ENCODE assay signal across 1 cellular context in genomic region chr6:31308050-31308844, GRCh38.
A peak's percentile ranks its signal among the peaks of the same experiment; 100 is the strongest.
TF ChIP-seq lines count a peak whose summit lies in the region.

No MANE protein-coding gene starts in this region.

TF ChIP-seq in H1, 55 proteins besides CTCF, POLR2A, EP300 and RAD21:
- TF ChIP-seq TAF1 (IDR thresholded peaks at IDR 0.05; ENCODE audit: low read depth, low read length) (0 out of 2 replicates have a peak, but pooled peaks have one; percentile 19), TEAD4 (IDR thresholded peaks at IDR 0.05; ENCODE audit: low read depth, low read length) (no peak), SP2 (IDR thresholded peaks at IDR 0.05; ENCODE audit: low read length) (peak; percentile 37; the same call in 1 of the 2 replicates), ATF3 (IDR thresholded peaks at IDR 0.05; ENCODE audit: insufficient read depth, low read depth, low read length) (no peak), E2F6 (IDR thresholded peaks at IDR 0.05) (peak; percentile 55), TBP (IDR thresholded peaks at IDR 0.05; ENCODE audit: low read depth, low read length) (no peak), NRF1 (IDR thresholded peaks at IDR 0.05; ENCODE audit: low read depth, low read length) (no peak), RNF2 (IDR thresholded peaks at IDR 0.05; ENCODE audit: borderline replicate concordance, low read depth, low read length, missing control alignments, poor library complexity, severe bottlenecking) (no peak), SRF (IDR thresholded peaks at IDR 0.05; ENCODE audit: low read depth, low read length) (no peak), CREB1 (IDR thresholded peaks at IDR 0.05) (no peak), TCF12 (IDR thresholded peaks at IDR 0.05; ENCODE audit: low read depth, low read length) (no peak), BRCA1 (IDR thresholded peaks at IDR 0.05; ENCODE audit: low read depth, low read length) (no peak), YY1 (IDR thresholded peaks at IDR 0.05; ENCODE audit: low read depth, low read length) (peak; percentile 77), MAFK (IDR thresholded peaks at IDR 0.05; ENCODE audit: low read depth, low read length) (no peak), KDM4A (IDR thresholded peaks at IDR 0.05; ENCODE audit: low read depth, low read length, severe bottlenecking) (peak; percentile 93), RFX5 (IDR thresholded peaks at IDR 0.05; ENCODE audit: borderline replicate concordance, low read depth, low read length) (no peak), SUZ12 (IDR thresholded peaks at IDR 0.05; ENCODE audit: low read length) (no peak), ZNF274 (IDR thresholded peaks at IDR 0.05; ENCODE audit: borderline replicate concordance, extremely low read depth, low read length) (no peak), POLR2AphosphoS5 (IDR thresholded peaks at IDR 0.05; ENCODE audit: low read depth, low read length) (no peak), CBX8 (IDR thresholded peaks at IDR 0.05; ENCODE audit: borderline replicate concordance, low read depth, low read length) (no peak), EGR1 (IDR thresholded peaks at IDR 0.05; ENCODE audit: borderline replicate concordance, low read depth, low read length) (no peak), RBBP5 (IDR thresholded peaks at IDR 0.05; ENCODE audit: borderline replicate concordance, low read depth, low read length) (no peak), POU5F1 (IDR thresholded peaks at IDR 0.05; ENCODE audit: low read depth, low read length) (no peak), MAX (IDR thresholded peaks at IDR 0.05) (no peak), GABPA (IDR thresholded peaks at IDR 0.05; ENCODE audit: borderline replicate concordance, insufficient read depth, low read length) (no peak), SAP30 (IDR thresholded peaks at IDR 0.05; ENCODE audit: insufficient read depth, insufficient replicate concordance, low read length) (no peak), HDAC2 (IDR thresholded peaks at IDR 0.05; ENCODE audit: borderline replicate concordance in 1 of 2, low read depth in 2 of 2, low read length in 2 of 2) (no peak), CHD2 (IDR thresholded peaks at IDR 0.05; ENCODE audit: low read length) (peak; percentile 51; the same call in 1 of the 2 replicates), CHD7 (IDR thresholded peaks at IDR 0.05; ENCODE audit: insufficient replicate concordance, low read length) (no peak), JUN (IDR thresholded peaks at IDR 0.05; ENCODE audit: low read depth, low read length) (no peak), TAF7 (optimal IDR thresholded peaks at IDR 0.05; ENCODE audit: borderline replicate concordance, low read depth, low read length) (no peak), HDAC6 (IDR thresholded peaks at IDR 0.05; ENCODE audit: low read depth, low read length) (no peak), KDM5A (IDR thresholded peaks at IDR 0.05; ENCODE audit: low read length) (no peak), CBX5 (IDR thresholded peaks at IDR 0.05; ENCODE audit: low read depth, low read length) (no peak), BACH1 (IDR thresholded peaks at IDR 0.05; ENCODE audit: low read length) (no peak), RXRA (IDR thresholded peaks at IDR 0.05; ENCODE audit: insufficient read depth, low read depth, low read length) (no peak), FOSL1 (IDR thresholded peaks at IDR 0.05; ENCODE audit: insufficient read depth, low read depth, low read length) (no peak), KDM1A (IDR thresholded peaks at IDR 0.05; ENCODE audit: borderline replicate concordance, low read length) (no peak), NANOG (IDR thresholded peaks at IDR 0.05; ENCODE audit: insufficient read depth, low read depth, low read length, poor library complexity, severe bottlenecking) (no peak), CTBP2 (IDR thresholded peaks at IDR 0.05; ENCODE audit: borderline replicate concordance, insufficient read depth, insufficient read length, low read length) (no peak), EZH2 (IDR thresholded peaks at IDR 0.05; ENCODE audit: low read depth, low read length, severe bottlenecking) (no peak), CEBPB (IDR thresholded peaks at IDR 0.05; ENCODE audit: low read depth, low read length) (no peak), SIN3A (conservative IDR thresholded peaks at IDR 0.05 in 1 of 2, IDR thresholded peaks at IDR 0.05 in 1 of 2; ENCODE audit: low read depth in 1 of 2, low read length in 2 of 2) (no peak; a peak in 1 of 4 replicates), SIRT6 (IDR thresholded peaks at IDR 0.05; ENCODE audit: low read length) (no peak), PHF8 (conservative IDR thresholded peaks at IDR 0.05; ENCODE audit: low read depth, low read length) (0 out of 2 replicates have a peak, but pooled peaks have one; percentile 32), CHD1 (IDR thresholded peaks at IDR 0.05; ENCODE audit: low read depth, low read length) (no peak), ATF2 (IDR thresholded peaks at IDR 0.05; ENCODE audit: low read length) (no peak), GTF2F1 (IDR thresholded peaks at IDR 0.05; ENCODE audit: borderline replicate concordance, low read depth, low read length) (no peak), ASH2L (IDR thresholded peaks at IDR 0.05; ENCODE audit: low read length) (no peak), JUND (IDR thresholded peaks at IDR 0.05; ENCODE audit: low read length) (no peak), SIX5 (IDR thresholded peaks at IDR 0.05; ENCODE audit: low read depth, low read length) (no peak), USF2 (IDR thresholded peaks at IDR 0.05; ENCODE audit: low read length) (no peak), BCL11A (IDR thresholded peaks at IDR 0.05; ENCODE audit: low read depth in 2 of 2, low read length in 2 of 2) (no peak), SP4 (IDR thresholded peaks at IDR 0.05; ENCODE audit: low read length) (peak; percentile 46; the same call in 1 of the 2 replicates), SP1 (IDR thresholded peaks at IDR 0.05; ENCODE audit: low read depth, low read length) (peak; percentile 89)
